9 cellular contexts compared by ENCODE assay signal in genomic region chr4:153651961-153652784, GRCh38. TPM values are rescaled to one million over a fixed set of nuclear protein-coding genes. Genes with fewer than 3 reads are reported as not detected.
A peak's percentile ranks its signal among the peaks of the same experiment; 100 is the strongest.
DNase-seq lines count a peak whose midpoint lies in the region; ATAC-seq and TF ChIP-seq lines count a peak whose summit lies in the region.
"Had no signal": no experiment of that assay in that cellular context is flagged by ENCODE, and none has a peak within 500 bp of the region (broad histone marks: within the 10 kb centered on the region; RNA-seq: fewer than 3 reads in every experiment).

No MANE protein-coding gene starts in this region.

- H3K27me3 Mint-ChIP-seq in activated CD4-positive, alpha-beta T cell treated with anti-CD3 and anti-CD28 coated beads, Interleukin-2, amount 10 ng/mL, durations not matched to agents 24 days and 14 days = no peaks in the 10 kb centered on the region
- H3K27me3 Mint-ChIP-seq in activated T-cell treated with anti-CD3 and anti-CD28 coated beads, Interleukin-2, amount 50 U/mL, for 72 hours (ENCODE audit: low read depth) = no peaks in the 10 kb centered on the region

- H3K27ac Mint-ChIP-seq in activated CD4-positive, alpha-beta T cell treated with anti-CD3 and anti-CD28 coated beads, Interleukin-2, amount 10 ng/mL, durations not matched to agents 24 days and 14 days = peak overlapping the region; percentile 89
- peak overlapping the region; percentile 92 for H3K27ac Mint-ChIP-seq in activated T-cell treated with anti-CD3 and anti-CD28 coated beads, Interleukin-2, amount 50 U/mL, for 72 hours

- no peak for TF ChIP-seq EP300 in suprapubic skin (IDR thresholded peaks at IDR 0.05)

- TF ChIP-seq CTCF in heart left ventricle (IDR thresholded peaks at IDR 0.05) = no peak
- TF ChIP-seq CTCF in suprapubic skin (IDR thresholded peaks at IDR 0.05) = no peak

- no peaks in the 10 kb centered on the region for H3K27me3 ChIP-seq in heart left ventricle
- H3K27me3 ChIP-seq in suprapubic skin = no peaks in the 10 kb centered on the region
- H3K27me3 ChIP-seq: SJSA1 had no signal

- no peak for TF ChIP-seq POLR2A in heart left ventricle (IDR thresholded peaks at IDR 0.05)
- TF ChIP-seq POLR2A in suprapubic skin (IDR thresholded peaks at IDR 0.05) = no peak

- no peaks in the 10 kb centered on the region for H3K9me3 Mint-ChIP-seq in activated CD4-positive, alpha-beta T cell treated with anti-CD3 and anti-CD28 coated beads, Interleukin-2, amount 10 ng/mL, durations not matched to agents 24 days and 14 days
- H3K9me3 Mint-ChIP-seq in activated T-cell treated with anti-CD3 and anti-CD28 coated beads, Interleukin-2, amount 50 U/mL, for 72 hours = no peaks in the 10 kb centered on the region

- WGBS in heart left ventricle, 4 donors = 69 to 85% (median 77%) methylated on average over 11 of the region's 11 CpGs
- 70% methylated on average over 11 of the region's 11 CpGs for WGBS in suprapubic skin

- peaks cover 36% of the 10 kb centered on the region for H3K4me1 Mint-ChIP-seq in activated CD4-positive, alpha-beta T cell treated with anti-CD3 and anti-CD28 coated beads, Interleukin-2, amount 10 ng/mL, durations not matched to agents 24 days and 14 days
- peaks cover 43% of the 10 kb centered on the region for H3K4me1 Mint-ChIP-seq in activated T-cell treated with anti-CD3 and anti-CD28 coated beads, Interleukin-2, amount 50 U/mL, for 72 hours (ENCODE audit: low read depth)

- intact Hi-C loops in activated CD4-positive, alpha-beta T cell treated with anti-CD3 and anti-CD28 coated beads, Interleukin-2, amount 10 ng/mL, durations not matched to agents 24 days and 14 days (cut with micrococcal nuclease) = loop anchor here (1.0 kb wide), 1 partner anchor 9 kb away; no protein-coding TSS in a partner anchor
- intact Hi-C loops in heart left ventricle (cut with DNase I) = no loop called here

- H3K4me3 Mint-ChIP-seq in activated CD4-positive, alpha-beta T cell treated with anti-CD3 and anti-CD28 coated beads, Interleukin-2, amount 10 ng/mL, durations not matched to agents 24 days and 14 days = peak overlapping the region; percentile 51
- H3K4me3 Mint-ChIP-seq in activated T-cell treated with anti-CD3 and anti-CD28 coated beads, Interleukin-2, amount 50 U/mL, for 72 hours = peak overlapping the region in 1 of 2 donors; percentile 66

- DNase-seq in activated CD4-positive, alpha-beta T cell treated with anti-CD3 and anti-CD28 coated beads, Interleukin-2, amount 10 ng/mL, durations not matched to agents 24 days and 14 days = peak; percentile 61
- DNase-seq in activated CD4-positive, alpha-beta T cell treated with anti-CD3 and anti-CD28 coated beads, Interleukin-2, amount 50 U/mL, for 1 hour = no peak
- DNase-seq in activated T-cell treated with anti-CD3 and anti-CD28 coated beads, Interleukin-2, amount 50 U/mL, for 72 hours = peak; percentile 16 to 32
- DNase-seq in heart left ventricle (peak in 1 of 5 donors; percentile 35), suprapubic skin (ENCODE audit: low spot score in 2 of 2) (no peak), NCI-H2196 (lab: John Stamatoyannopoulos, UW; ENCODE audit: unreplicated experiment) (no peak)

- H3K9me3 ChIP-seq in heart left ventricle (no peaks in the 10 kb centered on the region), suprapubic skin (no peaks in the 10 kb centered on the region)
- H3K9me3 ChIP-seq: SJSA1 had no signal

- H3K36me3 Mint-ChIP-seq in activated CD4-positive, alpha-beta T cell treated with anti-CD3 and anti-CD28 coated beads, Interleukin-2, amount 10 ng/mL, durations not matched to agents 24 days and 14 days (ENCODE audit: low read depth) = no peaks in the 10 kb centered on the region
- no peaks in the 10 kb centered on the region for H3K36me3 Mint-ChIP-seq in activated T-cell treated with anti-CD3 and anti-CD28 coated beads, Interleukin-2, amount 50 U/mL, for 72 hours (ENCODE audit: insufficient read depth in 2 of 2)

- H3K4me3 ChIP-seq in heart left ventricle (peak overlapping the region in 1 of 12 donors; percentile 2), suprapubic skin (no peak overlapping the region)
- H3K4me3 ChIP-seq: SJSA1 had no signal

- peaks cover 0 to 83% (median 3%) of the 10 kb centered on the region in 12 donors for H3K4me1 ChIP-seq in heart left ventricle
- peaks cover 17% of the 10 kb centered on the region for H3K4me1 ChIP-seq in suprapubic skin
- H3K4me1 ChIP-seq: SJSA1 had no signal

- ATAC-seq in activated T-cell treated with anti-CD3 and anti-CD28 coated beads, Interleukin-2, amount 50 U/mL, for 72 hours (replicated peaks in 1 of 2) = peak; percentile 38 to 41
- ATAC-seq in heart left ventricle (peak; percentile 26 to 64 (median 61)), GM19035 (IDR thresholded peaks at IDR 0.05; ENCODE audit: unreplicated experiment) (no peak), HG02938 (IDR thresholded peaks at IDR 0.05; ENCODE audit: unreplicated experiment) (no peak)

- H3K36me3 ChIP-seq in heart left ventricle (no peaks in the 10 kb centered on the region), suprapubic skin (no peaks in the 10 kb centered on the region)
- H3K36me3 ChIP-seq: SJSA1 had no signal

- peak overlapping the region; percentile 12 to 87 (median 58) for H3K27ac ChIP-seq in heart left ventricle
- H3K27ac ChIP-seq in suprapubic skin = peak overlapping the region; percentile 58
- H3K27ac ChIP-seq: SJSA1 had no signal

RNA-seq across cellular contexts. Expression of gene TLR2, which starts 31.9 kb away (rescaled TPM):
- 0.21 and 0.47 TPM in 2 replicates for total RNA-seq in activated CD4-positive, alpha-beta T cell treated with anti-CD3 and anti-CD28 coated beads, Interleukin-2, amount 10 ng/mL, durations not matched to agents 24 days and 14 days
- 1 to 10 TPM in 1 of 2 donors, under 1 TPM in 1; 0.70 to 1.4 TPM for total RNA-seq in activated T-cell treated with anti-CD3 and anti-CD28 coated beads, Interleukin-2, amount 50 U/mL, for 72 hours
- total RNA-seq in heart left ventricle = 10 to 100 TPM in 2 of 9 donors, 1 to 10 TPM in 7; 1.2 to 47.8 (median 5.1) TPM
- 1 to 10 TPM; 1.6 to 3.2 TPM for polyA plus RNA-seq in heart left ventricle
- total RNA-seq in suprapubic skin = 10 to 100 TPM in 2 of 4 donors, 1 to 10 TPM in 2; 8.4 to 13.1 (median 10.1) TPM
- total RNA-seq: SJSA1 had no signal

Comparison
In these comparisons a context has a peak if more than half of its experiments do, and no peak if none do; other contexts are left out.
1. DNase-seq: peak in activated CD4-positive, alpha-beta T cell treated with anti-CD3 and anti-CD28 coated beads, Interleukin-2, amount 10 ng/mL, durations not matched to agents 24 days and 14 days (single experiment) and activated T-cell treated with anti-CD3 and anti-CD28 coated beads, Interleukin-2, amount 50 U/mL, for 72 hours (2 of 2); none in activated CD4-positive, alpha-beta T cell treated with anti-CD3 and anti-CD28 coated beads, Interleukin-2, amount 50 U/mL, for 1 hour (single experiment), suprapubic skin (0 of 2) and NCI-H2196 (single experiment).
2. ATAC-seq: peak in activated T-cell treated with anti-CD3 and anti-CD28 coated beads, Interleukin-2, amount 50 U/mL, for 72 hours (2 of 2) and heart left ventricle (4 of 4); none in GM19035 (single experiment) and HG02938 (single experiment).